In genomic region chr14:89308232-89308959, GRCh38 we compare ENCODE assay signal across 9 cellular contexts.
DNase-seq lines count a peak whose midpoint lies in the region; TF ChIP-seq lines count a peak whose summit lies in the region.
"Had no signal": no experiment of that assay in that cellular context is flagged by ENCODE, and none has a peak within 500 bp of the region (broad histone marks: within the 10 kb centered on the region; RNA-seq: fewer than 3 reads in every experiment).

No MANE protein-coding gene starts in this region.

- H3K9ac ChIP-seq in H9 (ENCODE audit: extremely low read depth, insufficient read length, low read length): no peak overlapping the region

- no peak overlapping the region for H4K5ac ChIP-seq in H9 (ENCODE audit: insufficient read length, low read depth, low read length)

- H3K27ac Mint-ChIP-seq in H9 (peak overlapping the region; percentile 89 to 90 (median 89); a peak in 6 of 7 replicates), nephron (peak overlapping the region in 2 of 3 experiments; percentile 5 to 95)

- H3K23ac ChIP-seq in H9 (ENCODE audit: insufficient read length, low read depth, low read length): no peak overlapping the region

- H3K36me3 Mint-ChIP-seq in H9 (ENCODE audit: insufficient read depth in 1 of 3, low read depth in 3 of 3) (peaks cover 5 to 27% (median 6%) of the 10 kb centered on the region in 3 experiments; a peak in 5 of 7 replicates), nephron (ENCODE audit: low read depth) (no peaks in the 10 kb centered on the region)

- in situ Hi-C loops in GM13977 (cut with MboI; ENCODE audit: low pct_unique_long_range_greater_than_20kb, low sequenced_read_pairs, unreplicated experiment): no loop called here

- DNase-seq in GM13977 (ENCODE audit: low spot score): peak; percentile 46
- no peak for DNase-seq in H9
- peak; percentile 62 for DNase-seq in OCI-LY7 (ENCODE audit: low spot score)
- DNase-seq in dorsolateral prefrontal cortex: no peak
- no peak for DNase-seq in epidermal melanocyte (ENCODE audit: insufficient read length, low spot score)
- no peak for DNase-seq in OCI-M1 (lab: John Stamatoyannopoulos, UW)
- DNase-seq: effector CD8-positive, alpha-beta T cell; NCI-H187 treated with DMSO at 0.1 percent for 48 hours had no signal

- H3K4me1 Mint-ChIP-seq in H9 (peaks cover 66 to 74% of the 10 kb centered on the region in 2 experiments), nephron (peaks cover 48% of the 10 kb centered on the region)

- H4K91ac ChIP-seq in H9 (ENCODE audit: insufficient read length, low read depth, low read length): no peak overlapping the region

- H3K23me2 ChIP-seq in H9 (ENCODE audit: insufficient read length, low read depth, low read length, poor library complexity, severe bottlenecking): no peaks in the 10 kb centered on the region

- H3K14ac ChIP-seq in H9 (ENCODE audit: insufficient read depth, low read length): no peak overlapping the region

- H3K18ac ChIP-seq in H9 (ENCODE audit: insufficient read length, low read depth, low read length): no peak overlapping the region

- H3K9me3 ChIP-seq in H9 (ENCODE audit: control insufficient read depth, low read depth, low read length) (no peaks in the 10 kb centered on the region), OCI-LY7 (ENCODE audit: low read length) (no peaks in the 10 kb centered on the region)

- BruUV-seq in OCI-LY7 (replicated peaks; lab: Mats Ljungman, UMichigan): no TSS peak

- no peaks in the 10 kb centered on the region for H3K79me1 ChIP-seq in H9 (ENCODE audit: insufficient read depth, low read depth, low read length, poor library complexity, severe bottlenecking)

- H3K27me3 Mint-ChIP-seq in H9 (ENCODE audit: low read depth): no peaks in the 10 kb centered on the region
- H3K27me3 Mint-ChIP-seq in nephron (ENCODE audit: low read depth): no peaks in the 10 kb centered on the region

- H4K20me1 ChIP-seq in H9 (ENCODE audit: control insufficient read depth, insufficient read depth, insufficient read length): no peaks in the 10 kb centered on the region
- H4K20me1 ChIP-seq in OCI-LY7 (ENCODE audit: insufficient read depth, low read length): no peaks in the 10 kb centered on the region

- POLR2A ChIA-PET in OCI-LY7 (lab: Charles Lee): interaction anchor here (0.6 to 2.3 kb wide), 15 partner anchors 9 to 413 kb away, joined by 3 to 8 read pairs (median 4); no protein-coding TSS in a partner anchor

- H3K56ac ChIP-seq in H9 (ENCODE audit: insufficient read length, low read depth, low read length): no peak overlapping the region

- WGBS in H9 (ENCODE audit: extremely low coverage, insufficient read length, low lambda C conversion rate): no CpG with 5 or more reads among the region's 10 CpGs

- H3K79me2 ChIP-seq in H9 (ENCODE audit: insufficient read depth, low read length): peaks cover 5% of the 10 kb centered on the region; the same call in 1 of the 2 replicates
- peaks cover 51% of the 10 kb centered on the region; the same call in 1 of the 2 replicates for H3K79me2 ChIP-seq in OCI-LY7 (ENCODE audit: insufficient read depth, low read depth, low read length)

- H2AFZ ChIP-seq in H9 (ENCODE audit: low read length) (no peak overlapping the region), OCI-LY7 (ENCODE audit: low read length) (peak overlapping the region; percentile 30; the same call in 1 of the 2 replicates)

- H2AK5ac ChIP-seq in H9 (ENCODE audit: insufficient read length, low read length): no peak overlapping the region

- H3T11ph ChIP-seq in H9 (ENCODE audit: low read length): no peak overlapping the region

- CTCF ChIA-PET in OCI-LY7 (lab: Charles Lee; ENCODE audit: unreplicated experiment): interaction anchor here (0.6 to 1.1 kb wide), 3 partner anchors 12 to 107 kb away, joined by 3 read pairs; no protein-coding TSS in a partner anchor

- intact Hi-C loops in OCI-LY7 (cut with micrococcal nuclease; ENCODE audit: unreplicated experiment): loop anchor here (1.0 to 10.0 kb wide), 4 partner anchors 44 to 308 kb away; no protein-coding TSS in a partner anchor
- intact Hi-C loops in dorsolateral prefrontal cortex (cut with DNase I): loop anchor here in 1 of 2 donors (10.0 kb wide), 1 partner anchor 106 kb away; the partner anchor contains the start of gene FOXN3

- H3K36me3 ChIP-seq in OCI-LY7 (ENCODE audit: insufficient read depth, low read length): peaks cover 7% of the 10 kb centered on the region

- no peaks in the 10 kb centered on the region for H3K9me2 ChIP-seq in OCI-LY7 (ENCODE audit: insufficient read depth, low read length)

- H3K4me3 Mint-ChIP-seq in H9: no peak overlapping the region
- H3K4me3 Mint-ChIP-seq in nephron: no peak overlapping the region

- no peak overlapping the region for H4K8ac ChIP-seq in H9 (replicated peaks; ENCODE audit: insufficient read length, low read depth, low read length)

- no peak overlapping the region for H2BK5ac ChIP-seq in H9 (ENCODE audit: insufficient read length, low read length)

- peak overlapping the region; percentile 44 for H3K4me3 ChIP-seq in OCI-LY7 (ENCODE audit: low read depth, low read length, poor library complexity, severe bottlenecking)
- H3K4me3 ChIP-seq in dorsolateral prefrontal cortex: no peak overlapping the region

- H3K27ac ChIP-seq in H9 (ENCODE audit: insufficient read length, low read depth, low read length) (no peak overlapping the region), OCI-LY7 (ENCODE audit: low read depth, low read length, poor library complexity, severe bottlenecking) (peak overlapping the region; percentile 99), dorsolateral prefrontal cortex (peak overlapping the region in 6 of 59 donors; percentile 8 to 45 (median 22))

- no peak overlapping the region for H2BK12ac ChIP-seq in H9 (ENCODE audit: insufficient read length, low read depth, low read length)

- no peak overlapping the region for H2BK15ac ChIP-seq in H9 (ENCODE audit: low read depth, low read length)

- H3K4ac ChIP-seq in H9 (ENCODE audit: low read depth, low read length): no peak overlapping the region

- TF ChIP-seq CTCF in GM13977 (IDR thresholded peaks at IDR 0.05; ENCODE audit: extremely low read depth, insufficient read depth, missing control alignments): peak; percentile 36
- no peak for TF ChIP-seq CTCF in H9 (conservative IDR thresholded peaks at IDR 0.05)
- peak; percentile 71 for TF ChIP-seq CTCF in OCI-LY7 (conservative IDR thresholded peaks at IDR 0.05; ENCODE audit: low read length)
- TF ChIP-seq CTCF in nephron (IDR thresholded peaks at IDR 0.05; ENCODE audit: unreplicated experiment in 3 of 3): no peak
- no peak for TF ChIP-seq CTCF in dorsolateral prefrontal cortex (IDR thresholded peaks at IDR 0.05 in 54 of 56, conservative IDR thresholded peaks at IDR 0.05 in 2 of 56; ENCODE audit: low read depth in 1 of 56, partially characterized antibody in 56 of 56)

- H2BK20ac ChIP-seq in H9 (ENCODE audit: low read depth, low read length, poor library complexity, severe bottlenecking): no peak overlapping the region

- no peak overlapping the region for H2BK120ac ChIP-seq in H9 (ENCODE audit: low read depth, low read length, poor library complexity, severe bottlenecking)

- H3K27me3 ChIP-seq in H9 (ENCODE audit: insufficient read depth, low read length) (no peaks in the 10 kb centered on the region), dorsolateral prefrontal cortex (no peaks in the 10 kb centered on the region)

- H3K9me3 Mint-ChIP-seq in H9: no peaks in the 10 kb centered on the region
- H3K9me3 Mint-ChIP-seq in nephron: no peaks in the 10 kb centered on the region

- H3K4me2 ChIP-seq in H9 (ENCODE audit: insufficient read depth, insufficient read length, low read length) (no peak overlapping the region), OCI-LY7 (ENCODE audit: low read length) (peak overlapping the region; percentile 92)

- H3K4me1 ChIP-seq in H9 (ENCODE audit: insufficient read depth, low read length) (peaks cover 24% of the 10 kb centered on the region), OCI-LY7 (ENCODE audit: insufficient read depth, low read length, poor library complexity, severe bottlenecking) (peaks cover 75% of the 10 kb centered on the region)

Comparison
In these comparisons a context has a peak if more than half of its experiments do, and no peak if none do; other contexts are left out.
1. DNase-seq: peak in GM13977 (single experiment) and OCI-LY7 (single experiment); none in H9 (single experiment), dorsolateral prefrontal cortex (0 of 10), epidermal melanocyte (single experiment) and OCI-M1 (single experiment).
2. CTCF ChIP-seq: peak in GM13977 (single experiment) and OCI-LY7 (single experiment); none in H9 (single experiment), nephron (0 of 3) and dorsolateral prefrontal cortex (0 of 56).